Comparison of ENCODE assay signal across 12 cellular contexts in genomic region chr17:74773871-74774286, GRCh38. TPM values are rescaled to one million over a fixed set of nuclear protein-coding genes. Genes with fewer than 3 reads are reported as not detected.
DNase-seq lines count a peak whose midpoint lies in the region; ATAC-seq and TF ChIP-seq lines count a peak whose summit lies in the region.
"Had no signal": no experiment of that assay in that cellular context is flagged by ENCODE, and none has a peak within 500 bp of the region (broad histone marks: within the 10 kb centered on the region; RNA-seq: fewer than 3 reads in every experiment).

No MANE protein-coding gene starts in this region.

- H3K36me3 ChIP-seq in HCT116 (ENCODE audit: control insufficient read depth in 1 of 2, insufficient read depth in 2 of 2, low read length in 2 of 2): peaks cover 15 to 47% of the 10 kb centered on the region in 2 experiments; a peak in 3 of 4 replicates
- H3K36me3 ChIP-seq in mesenchymal stem cell (ENCODE audit: control insufficient read depth in 1 of 2, insufficient read depth in 2 of 2, low read depth in 1 of 2, low read length in 2 of 2): peaks cover 49 to 53% of the 10 kb centered on the region in 2 experiments

- no peaks in the 10 kb centered on the region for H3K9me3 ChIP-seq in HCT116 (ENCODE audit: control insufficient read depth in 1 of 2, insufficient read depth in 1 of 2, low read depth in 1 of 2, low read length in 2 of 2)
- H3K9me3 ChIP-seq in mesenchymal stem cell (ENCODE audit: control insufficient read depth, low read length): no peaks in the 10 kb centered on the region
- H3K9me3 ChIP-seq: SJCRH30 had no signal

- CTCF ChIA-PET in AG04449 (lab: Yijun Ruan, JAX) (interaction anchor here (1.3 to 11.5 kb wide), 7 partner anchors 11 to 117 kb away, joined by 4 to 159 read pairs (median 11); no protein-coding TSS in a partner anchor), HCT116 (lab: Charles Lee) (interaction anchor here (1.3 to 3.5 kb wide), 3 partner anchors 28 to 116 kb away, joined by 3 to 20 read pairs (median 5); no protein-coding TSS in a partner anchor)

- H3K4me2 ChIP-seq in HCT116 (ENCODE audit: low read length): no peak overlapping the region
- H3K4me2 ChIP-seq in mesenchymal stem cell (ENCODE audit: low read length, poor library complexity, severe bottlenecking): peak overlapping the region; percentile 25

- peak overlapping the region; percentile 22; the same call in 1 of the 2 replicates for H3K27ac ChIP-seq in HCT116 (ENCODE audit: low read depth, low read length)
- H3K27ac ChIP-seq in mesenchymal stem cell (ENCODE audit: low read length, poor library complexity, severe bottlenecking): peak overlapping the region; percentile 82
- H3K27ac ChIP-seq: SJCRH30 had no signal

- H3K9me2 ChIP-seq in HCT116 (ENCODE audit: insufficient read depth): no peaks in the 10 kb centered on the region

- no peak overlapping the region for H2AFZ ChIP-seq in HCT116 (ENCODE audit: low read depth, low read length, poor library complexity, severe bottlenecking)
- H2AFZ ChIP-seq in mesenchymal stem cell (ENCODE audit: low read depth, low read length): no peak overlapping the region

- no peak overlapping the region for H3K14ac ChIP-seq in mesenchymal stem cell (ENCODE audit: low read length in 2 of 2)

- ATAC-seq in HCT116: no peak
- ATAC-seq in activated naive CD8-positive, alpha-beta T cell treated with anti-CD3 and anti-CD28 coated beads, Interleukin-2, amount 10 ng/mL, durations not matched to agents 7 days and 5 days (ENCODE audit: low read depth): no peak

- TF ChIP-seq RAD21 in HCT116 (IDR thresholded peaks at IDR 0.05; ENCODE audit: low read depth): no peak

- peaks cover 37% of the 10 kb centered on the region for H3K79me1 ChIP-seq in mesenchymal stem cell (replicated peaks; ENCODE audit: low read length, poor library complexity, severe bottlenecking)

- no peak overlapping the region for H3K4ac ChIP-seq in mesenchymal stem cell (ENCODE audit: low read depth in 1 of 2, low read length in 2 of 2)

- H3K9ac ChIP-seq in HCT116 (ENCODE audit: low read length) (no peak overlapping the region), mesenchymal stem cell (ENCODE audit: low read length) (peak overlapping the region; percentile 39)

- H3K18ac ChIP-seq in mesenchymal stem cell (ENCODE audit: low read depth in 1 of 2, low read length in 2 of 2): no peak overlapping the region

- H3K36me3 Mint-ChIP-seq in activated naive CD8-positive, alpha-beta T cell treated with anti-CD3 and anti-CD28 coated beads, Interleukin-2, amount 10 ng/mL, durations not matched to agents 7 days and 5 days: peaks cover 9% of the 10 kb centered on the region

- H2BK15ac ChIP-seq in mesenchymal stem cell (ENCODE audit: low read depth, poor library complexity, severe bottlenecking): no peak overlapping the region

- H2BK5ac ChIP-seq in mesenchymal stem cell (ENCODE audit: low read depth, low read length, poor library complexity, severe bottlenecking): peak overlapping the region; percentile 36

- H3K4me1 ChIP-seq in HCT116 (ENCODE audit: control insufficient read depth in 1 of 2, insufficient read depth in 2 of 2, low read length in 2 of 2) (peaks cover 9 to 16% of the 10 kb centered on the region in 2 experiments), mesenchymal stem cell (ENCODE audit: control insufficient read depth, insufficient read depth, low read depth, low read length) (peaks cover 27% of the 10 kb centered on the region)

- peaks cover 40% of the 10 kb centered on the region for H3K4me1 Mint-ChIP-seq in activated naive CD8-positive, alpha-beta T cell treated with anti-CD3 and anti-CD28 coated beads, Interleukin-2, amount 10 ng/mL, durations not matched to agents 7 days and 5 days

- H4K8ac ChIP-seq in mesenchymal stem cell (ENCODE audit: low read length): no peak overlapping the region

- H4K20me1 ChIP-seq in HCT116 (ENCODE audit: insufficient read depth): no peaks in the 10 kb centered on the region

- no peaks in the 10 kb centered on the region for H3K27me3 Mint-ChIP-seq in activated naive CD8-positive, alpha-beta T cell treated with anti-CD3 and anti-CD28 coated beads, Interleukin-2, amount 10 ng/mL, durations not matched to agents 7 days and 5 days
- H3K27me3 Mint-ChIP-seq: dendritic cell treated with granulocyte-macrophage colony-stimulating factor and Interleukin-4, amounts not matched to agents 40 ng/mL and 50 ng/mL, for 4 days had no signal

- H3K4me3 ChIP-seq in AG04449 (ENCODE audit: low read depth, low read length): no peak overlapping the region; the same call in 1 of the 2 replicates
- H3K4me3 ChIP-seq in HCT116 (replicated peaks in 1 of 2; ENCODE audit: low read depth in 1 of 2, low read length in 2 of 2): no peak overlapping the region
- no peak overlapping the region for H3K4me3 ChIP-seq in mesenchymal stem cell (ENCODE audit: insufficient read depth in 1 of 2, low read depth in 1 of 2, low read length in 2 of 2)
- H3K4me3 ChIP-seq: SJCRH30 had no signal

- DNase-seq in AG04449 (ENCODE audit: low read depth, low spot score): peak; percentile 14
- no peak for DNase-seq in HCT116 (ENCODE audit: low read depth, low spot score)
- DNase-seq in activated naive CD8-positive, alpha-beta T cell treated with anti-CD3 and anti-CD28 coated beads, Interleukin-2, amount 10 ng/mL, durations not matched to agents 7 days and 5 days: no peak
- peak; percentile 68 for DNase-seq in mesenchymal stem cell
- DNase-seq in DMS153 (lab: John Stamatoyannopoulos, UW): no peak
- DNase-seq in NCI-H774 (lab: John Stamatoyannopoulos, UW): no peak
- no peak for DNase-seq in retina
- DNase-seq in medulla oblongata (ENCODE audit: extremely low spot score): no peak
- DNase-seq: SJCRH30; stimulated activated CD4-positive, alpha-beta T cell treated with anti-CD3 and anti-CD28 coated beads, Interleukin-1b, Interleukin-23, amount 100 ng/mL, for 48 hours; substantia nigra had no signal

- no peak overlapping the region for H2BK12ac ChIP-seq in mesenchymal stem cell (ENCODE audit: low read length in 2 of 2)

- H3K27me3 ChIP-seq in HCT116 (ENCODE audit: insufficient read depth, low read length): no peaks in the 10 kb centered on the region
- no peaks in the 10 kb centered on the region for H3K27me3 ChIP-seq in mesenchymal stem cell (ENCODE audit: control insufficient read depth in 1 of 2, insufficient read depth in 1 of 2, low read length in 2 of 2)
- H3K27me3 ChIP-seq: SJCRH30 had no signal

- BruUV-seq in HCT116 (replicated peaks; lab: Mats Ljungman, UMichigan): no TSS peak

- peak overlapping the region; percentile 23 for H3K4me3 Mint-ChIP-seq in activated naive CD8-positive, alpha-beta T cell treated with anti-CD3 and anti-CD28 coated beads, Interleukin-2, amount 10 ng/mL, durations not matched to agents 7 days and 5 days
- H3K4me3 Mint-ChIP-seq: dendritic cell treated with granulocyte-macrophage colony-stimulating factor and Interleukin-4, amounts not matched to agents 40 ng/mL and 50 ng/mL, for 4 days had no signal

- H3K27ac Mint-ChIP-seq in activated naive CD8-positive, alpha-beta T cell treated with anti-CD3 and anti-CD28 coated beads, Interleukin-2, amount 10 ng/mL, durations not matched to agents 7 days and 5 days: no peak overlapping the region
- H3K27ac Mint-ChIP-seq: dendritic cell treated with granulocyte-macrophage colony-stimulating factor and Interleukin-4, amounts not matched to agents 40 ng/mL and 50 ng/mL, for 4 days had no signal

- peaks cover 55% of the 10 kb centered on the region for H3K79me2 ChIP-seq in HCT116 (ENCODE audit: insufficient read depth, low read length)

- RAD21 ChIA-PET in HCT116 (lab: Charles Lee; ENCODE audit: low non-redundant PET in 1 of 2, low total read pairs in 2 of 2, uncharacterized antibody in 2 of 2, unreplicated experiment in 2 of 2): no interaction called here

- no peak overlapping the region for H2AK5ac ChIP-seq in mesenchymal stem cell (ENCODE audit: low read length, severe bottlenecking)

- POLR2A ChIA-PET in AG04449 (lab: Yijun Ruan, JAX) (interaction anchor here (1.0 to 1.2 kb wide), 3 partner anchors 14 to 99 kb away, joined by 3 to 4 read pairs (median 3); no protein-coding TSS in a partner anchor), HCT116 (lab: Charles Lee) (interaction anchor here (1.3 kb wide), 1 partner anchor 26 kb away, joined by 3 read pairs; no protein-coding TSS in a partner anchor)
- POLR2A ChIA-PET in activated naive CD8-positive, alpha-beta T cell treated with anti-CD3 and anti-CD28 coated beads, Interleukin-2, amount 10 ng/mL, durations not matched to agents 7 days and 5 days (lab: Charles Lee): interaction anchor here (0.9 to 5.5 kb wide), 4 partner anchors 14 to 36 kb away, joined by 3 to 38 read pairs (median 8); no protein-coding TSS in a partner anchor

- H3K23ac ChIP-seq in mesenchymal stem cell (ENCODE audit: low read length in 2 of 2): peak overlapping the region in 1 of 2 experiments; percentile 51

- H3K9me3 Mint-ChIP-seq in activated naive CD8-positive, alpha-beta T cell treated with anti-CD3 and anti-CD28 coated beads, Interleukin-2, amount 10 ng/mL, durations not matched to agents 7 days and 5 days: no peaks in the 10 kb centered on the region
- H3K9me3 Mint-ChIP-seq: dendritic cell treated with granulocyte-macrophage colony-stimulating factor and Interleukin-4, amounts not matched to agents 40 ng/mL and 50 ng/mL, for 4 days had no signal

- TF ChIP-seq CTCF in AG04449 (IDR thresholded peaks at IDR 0.05; ENCODE audit: insufficient read depth, low read length, missing control alignments) (no peak), HCT116 (IDR thresholded peaks at IDR 0.05 in 2 of 3, conservative IDR thresholded peaks at IDR 0.05 in 1 of 3; ENCODE audit: borderline replicate concordance in 1 of 3, insufficient read depth in 1 of 3, low read depth in 2 of 3, low read length in 2 of 3) (no peak)

- TF ChIP-seq POLR2A in HCT116 (IDR thresholded peaks at IDR 0.05; ENCODE audit: borderline replicate concordance, extremely low read depth, insufficient read depth, insufficient read length): no peak

- no peak overlapping the region for H2BK120ac ChIP-seq in mesenchymal stem cell (ENCODE audit: low read depth, low read length)

- intact Hi-C loops in HCT116 (cut with micrococcal nuclease): no loop called here

- 14% methylated on average over 6 of the region's 6 CpGs for WGBS in mesenchymal stem cell

- no peak overlapping the region for H4K91ac ChIP-seq in mesenchymal stem cell (ENCODE audit: low read length)

RNA-seq across cellular contexts. Expression of gene NAT9, which starts 2.3 kb away (rescaled TPM):
- total RNA-seq in HCT116 (2021; ENCODE audit: unreplicated experiment): 88.7 TPM
- 67.7 and 68.5 TPM in 2 replicates for polyA plus RNA-seq in HCT116 (2012)
- 10 to 100 TPM; 37.6 to 42.1 TPM for total RNA-seq in activated naive CD8-positive, alpha-beta T cell treated with anti-CD3 and anti-CD28 coated beads, Interleukin-2, amount 10 ng/mL, durations not matched to agents 7 days and 5 days
- polyA plus RNA-seq in mesenchymal stem cell (2013, experiment 1 of 2): 29.5 TPM
- polyA plus RNA-seq in mesenchymal stem cell (2013, experiment 2 of 2): 30.4 TPM

RNA-seq across cellular contexts. Expression of gene NHERF1, which starts 25.5 kb away (rescaled TPM):
- total RNA-seq in HCT116 (2021; ENCODE audit: unreplicated experiment): 129 TPM
- polyA plus RNA-seq in HCT116 (2012): 71.3 and 81.9 TPM in 2 replicates
- total RNA-seq in activated naive CD8-positive, alpha-beta T cell treated with anti-CD3 and anti-CD28 coated beads, Interleukin-2, amount 10 ng/mL, durations not matched to agents 7 days and 5 days: 100 to 1,000 TPM; 241 to 244 TPM
- 126 TPM for polyA plus RNA-seq in mesenchymal stem cell (2013, experiment 1 of 2)
- polyA plus RNA-seq in mesenchymal stem cell (2013, experiment 2 of 2): 126 TPM

RNA-seq across cellular contexts. Expression of gene RAB37, which starts 36.8 kb away (rescaled TPM):
- total RNA-seq in HCT116 (2021; ENCODE audit: unreplicated experiment): 8.2 TPM
- 10.4 and 11.7 TPM in 2 replicates for polyA plus RNA-seq in HCT116 (2012)
- total RNA-seq in activated naive CD8-positive, alpha-beta T cell treated with anti-CD3 and anti-CD28 coated beads, Interleukin-2, amount 10 ng/mL, durations not matched to agents 7 days and 5 days: 10 to 100 TPM; 24.7 to 27.5 TPM
- polyA plus RNA-seq in mesenchymal stem cell (2013, experiment 1 of 2): 2.4 TPM
- polyA plus RNA-seq in mesenchymal stem cell (2013, experiment 2 of 2): 1.9 TPM

Comparison
In these comparisons a context has a peak if more than half of its experiments do, and no peak if none do; other contexts are left out.
1. DNase-seq: peak in AG04449 (single experiment) and mesenchymal stem cell (single experiment); none in HCT116 (single experiment), activated naive CD8-positive, alpha-beta T cell treated with anti-CD3 and anti-CD28 coated beads, Interleukin-2, amount 10 ng/mL, durations not matched to agents 7 days and 5 days (single experiment), DMS153 (single experiment), NCI-H774 (single experiment), retina (single experiment) and medulla oblongata (single experiment).